ENCODE assay signal across 21 cellular contexts in the genomic region with DNA sequence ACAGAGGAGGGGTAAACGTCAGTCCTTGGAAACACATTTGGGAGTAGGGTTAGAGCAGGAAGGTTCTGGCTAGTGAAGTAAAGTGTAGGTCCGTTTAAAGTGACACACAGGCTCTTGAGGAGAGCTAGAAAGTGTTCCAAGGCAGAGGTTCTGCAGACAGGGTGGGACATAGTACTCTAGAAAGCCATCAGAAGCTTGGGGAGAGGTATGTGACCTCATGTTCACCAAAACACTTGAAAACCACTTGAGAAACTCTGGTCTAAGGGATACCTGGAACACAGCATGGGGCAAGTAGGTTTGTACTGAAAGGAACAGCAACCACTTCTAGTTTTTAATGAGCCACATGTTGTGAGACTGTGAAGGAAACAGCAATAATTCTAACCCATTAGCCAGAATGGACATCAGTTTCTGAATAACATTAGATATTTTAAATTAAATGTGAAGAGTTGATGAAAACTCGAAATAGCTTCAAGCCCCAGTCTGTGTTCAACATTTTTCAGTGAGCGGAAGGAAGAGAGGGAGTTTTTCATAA. TPM values are rescaled to one million over a fixed set of nuclear protein-coding genes. Genes with fewer than 3 reads are reported as not detected.
DNase-seq lines count a peak whose midpoint lies in the region; ATAC-seq, FAIRE-seq and TF ChIP-seq lines count a peak whose summit lies in the region.
"Had no signal": no experiment of that assay in that cellular context is flagged by ENCODE, and none has a peak within 500 bp of the region (broad histone marks: within the 10 kb centered on the region; RNA-seq: fewer than 3 reads in every experiment).

No MANE protein-coding gene starts in this region.

- H3K4me3 Mint-ChIP-seq in nephron: no peak overlapping the region
- H3K4me3 Mint-ChIP-seq: activated naive CD4-positive, alpha-beta T cell treated with anti-CD3 and anti-CD28 coated beads, Interleukin-2, amount 50 U/mL, for 24 hours; CD4-positive, alpha-beta T cell had no signal

- CTCF ChIA-PET in K562 (lab: Yijun Ruan, JAX; ENCODE audit: low intra/inter-chr PET ratio): interaction anchor here (0.6 kb wide), 1 partner anchor 1046 kb away, joined by 3 read pairs; no protein-coding TSS in a partner anchor

- H3K9me3 ChIP-seq in K562 (replicated peaks; ENCODE audit: control insufficient read depth, insufficient read depth, low read depth, low read length): no peaks in the 10 kb centered on the region
- no peaks in the 10 kb centered on the region for H3K9me3 ChIP-seq in gastrocnemius medialis
- H3K9me3 ChIP-seq: esophagus squamous epithelium, stomach had no signal

- 15% methylated on average over 4 of the region's 4 CpGs for WGBS in K562 (ENCODE audit: insufficient coverage, low coverage, missing lambda C conversion rate)

- H3K27me3 Mint-ChIP-seq in nephron (ENCODE audit: low read depth): no peaks in the 10 kb centered on the region
- H3K27me3 Mint-ChIP-seq: activated naive CD4-positive, alpha-beta T cell treated with anti-CD3 and anti-CD28 coated beads, Interleukin-2, amount 50 U/mL, for 24 hours had no signal

- H3K9me3 Mint-ChIP-seq in nephron: no peaks in the 10 kb centered on the region
- H3K9me3 Mint-ChIP-seq: activated naive CD4-positive, alpha-beta T cell treated with anti-CD3 and anti-CD28 coated beads, Interleukin-2, amount 50 U/mL, for 24 hours; CD4-positive, alpha-beta T cell had no signal

- no TSS peak for BruUV-seq in K562 (replicated peaks; lab: Mats Ljungman, UMichigan)

- FAIRE-seq in K562 (lab: Jason Lieb, UNC): no peak

- H3K9me1 ChIP-seq in K562 (ENCODE audit: control insufficient read depth, insufficient read depth, low read length): no peaks in the 10 kb centered on the region

- no peak for TF ChIP-seq EP300 in K562 (IDR thresholded peaks at IDR 0.05; ENCODE audit: low read length)

- peak overlapping the region; percentile 49 for H3K27ac ChIP-seq in KMS-11
- H3K27ac ChIP-seq in K562 (ENCODE audit: extremely low read depth, low read depth, low read length): no peak overlapping the region
- H3K27ac ChIP-seq in gastrocnemius medialis: no peak overlapping the region
- H3K27ac ChIP-seq: esophagus squamous epithelium, stomach had no signal

- intact Hi-C loops in K562 (cut with micrococcal nuclease) (no loop called here), gastrocnemius medialis (cut with DNase I; ENCODE audit: low total_unique reads) (no loop called here)

- H3K4me2 ChIP-seq in KMS-11 (peak overlapping the region; percentile 97), K562 (ENCODE audit: insufficient read depth, low read length) (no peak overlapping the region)

- POLR2A ChIA-PET in K562 (lab: Yijun Ruan, JAX): interaction anchor here (0.6 kb wide), 1 partner anchor 476 kb away, joined by 3 read pairs; no protein-coding TSS in a partner anchor

- no peaks in the 10 kb centered on the region for H3K79me2 ChIP-seq in KMS-11 (ENCODE audit: insufficient read depth, low read depth)
- H3K79me2 ChIP-seq in K562 (ENCODE audit: control insufficient read depth, insufficient read depth, low read length): no peaks in the 10 kb centered on the region

- H3K9ac ChIP-seq in KMS-11 (peak overlapping the region; percentile 22; the same call in 1 of the 2 replicates), K562 (ENCODE audit: insufficient read depth in 1 of 2, low read depth in 2 of 2, low read length in 2 of 2) (no peak overlapping the region)

- DNase-seq in DMS79 (lab: John Stamatoyannopoulos, UW) (peak; percentile 55), K562 (ENCODE audit: extremely low read depth in 1 of 4, low spot score in 3 of 4) (no peak), gastrocnemius medialis (no peak), NCI-H146 (lab: John Stamatoyannopoulos, UW) (no peak), GM20000 (ENCODE audit: low spot score) (no peak)
- DNase-seq: aorta; CD4-positive, alpha-beta T cell; cerebellar nuclear complex; effector CD8-positive, alpha-beta T cell; esophagus squamous epithelium; midbrain; NCI-H1436 treated with DMSO at 0.1 percent for 48 hours; NCI-H446; Right ventricle myocardium superior; stomach; SW 1271 had no signal

- no peaks in the 10 kb centered on the region for H4K20me1 ChIP-seq in KMS-11 (ENCODE audit: insufficient read depth)
- H4K20me1 ChIP-seq in K562 (replicated peaks; ENCODE audit: control insufficient read depth, insufficient read depth, low read length): no peaks in the 10 kb centered on the region

- TF ChIP-seq RAD21 in K562 (CRISPR knock-in tag; conservative IDR thresholded peaks at IDR 0.05 in 1 of 2, IDR thresholded peaks at IDR 0.05 in 1 of 2): no peak

- peaks cover 67% of the 10 kb centered on the region for H3K4me1 Mint-ChIP-seq in nephron
- H3K4me1 Mint-ChIP-seq: activated naive CD4-positive, alpha-beta T cell treated with anti-CD3 and anti-CD28 coated beads, Interleukin-2, amount 50 U/mL, for 24 hours had no signal

- H2AFZ ChIP-seq in KMS-11 (ENCODE audit: low read depth) (no peak overlapping the region), K562 (ENCODE audit: low read depth, low read length) (no peak overlapping the region)

- H3K36me3 ChIP-seq in KMS-11 (ENCODE audit: insufficient read depth) (no peaks in the 10 kb centered on the region), K562 (ENCODE audit: control insufficient read depth, insufficient read depth, low read length) (no peaks in the 10 kb centered on the region), gastrocnemius medialis (peaks cover 0 to under 1% of the 10 kb centered on the region in 2 donors)
- H3K36me3 ChIP-seq: esophagus squamous epithelium, stomach had no signal

- H3K4me3 ChIP-seq in KMS-11 (IDR thresholded peaks at IDR 0.05; ENCODE audit: insufficient read depth, low read depth, low read length) (no peak overlapping the region), K562 (no peak overlapping the region), gastrocnemius medialis (no peak overlapping the region)
- H3K4me3 ChIP-seq: esophagus squamous epithelium, stomach had no signal

- in situ Hi-C loops in K562 (cut with MboI) (no loop called here), gastrocnemius medialis (cut with MboI; ENCODE audit: low sequenced_read_pairs in 4 of 4) (no loop called here)

- TF ChIP-seq POLR2A in K562 (conservative IDR thresholded peaks at IDR 0.05): no peak
- no peak for TF ChIP-seq POLR2A in gastrocnemius medialis (IDR thresholded peaks at IDR 0.05)

- H3K27ac Mint-ChIP-seq in nephron: peak overlapping the region; percentile 76 to 87 (median 87)
- H3K27ac Mint-ChIP-seq: activated naive CD4-positive, alpha-beta T cell treated with anti-CD3 and anti-CD28 coated beads, Interleukin-2, amount 50 U/mL, for 24 hours; CD4-positive, alpha-beta T cell had no signal

- H3K4me1 ChIP-seq in KMS-11 (ENCODE audit: low read depth, poor library complexity, severe bottlenecking) (peaks cover 91% of the 10 kb centered on the region), K562 (replicated peaks in 1 of 2; ENCODE audit: control insufficient read depth in 2 of 2, insufficient read depth in 2 of 2, low read length in 2 of 2) (peaks cover 0 to 10% of the 10 kb centered on the region in 2 experiments; a peak in 4 of 5 replicates), gastrocnemius medialis (peaks cover 41 to 44% of the 10 kb centered on the region in 2 donors)

- no peak for TF ChIP-seq CTCF in KMS-11 (conservative IDR thresholded peaks at IDR 0.05; ENCODE audit: low read depth, low read length)
- TF ChIP-seq CTCF in K562 (IDR thresholded peaks at IDR 0.05 in 2 of 3, conservative IDR thresholded peaks at IDR 0.05 in 1 of 3; ENCODE audit: insufficient read depth in 2 of 3, low read depth in 1 of 3, low read length in 3 of 3): no peak
- no peak for TF ChIP-seq CTCF in nephron (IDR thresholded peaks at IDR 0.05; ENCODE audit: unreplicated experiment in 3 of 3)
- TF ChIP-seq CTCF in gastrocnemius medialis (IDR thresholded peaks at IDR 0.05 in 4 of 5, conservative IDR thresholded peaks at IDR 0.05 in 1 of 5): no peak
- TF ChIP-seq CTCF in GM20000 (IDR thresholded peaks at IDR 0.05; ENCODE audit: extremely low read depth, missing control alignments): no peak

- H3K36me3 Mint-ChIP-seq in nephron (ENCODE audit: low read depth): peaks cover 19% of the 10 kb centered on the region
- H3K36me3 Mint-ChIP-seq: activated naive CD4-positive, alpha-beta T cell treated with anti-CD3 and anti-CD28 coated beads, Interleukin-2, amount 50 U/mL, for 24 hours had no signal

- ATAC-seq in K562: peak; percentile 49
- ATAC-seq in gastrocnemius medialis: no peak
- no peak for ATAC-seq in HG03108 (IDR thresholded peaks at IDR 0.05; ENCODE audit: unreplicated experiment)
- ATAC-seq: HCT116 had no signal

- H3K27me3 ChIP-seq in KMS-11 (ENCODE audit: insufficient read depth, low read depth) (no peaks in the 10 kb centered on the region), K562 (ENCODE audit: control insufficient read depth in 2 of 2, insufficient read depth in 2 of 2, low read length in 2 of 2) (peaks cover 7% of the 10 kb centered on the region in 2 experiments; a peak in 3 of 5 replicates), gastrocnemius medialis (no peaks in the 10 kb centered on the region)
- H3K27me3 ChIP-seq: esophagus squamous epithelium, stomach had no signal

TF ChIP-seq in K562, 482 proteins besides CTCF, POLR2A, EP300 and RAD21:
- TF ChIP-seq CC2D1A (IDR thresholded peaks at IDR 0.05) (no peak), SMAD3 (CRISPR knock-in tag; conservative IDR thresholded peaks at IDR 0.05) (no peak), TCF3 (CRISPR knock-in tag; IDR thresholded peaks at IDR 0.05) (no peak)

RNA-seq across cellular contexts. Expression of a gene that starts 49.0 kb away (rescaled TPM):
- not detected in 2 replicates for total RNA-seq in K562 (2011; cell fraction: chromatin; rRNA removed; ENCODE audit: low replicate concordance)
- not detected in 2 replicates for total RNA-seq in K562 (2011; cell fraction: nucleolus; rRNA removed)
- not detected in 2 replicates for total RNA-seq in K562 (2011; cell fraction: nucleoplasm; rRNA removed)
- not detected in 2 replicates for total RNA-seq in K562 (2014; rRNA removed)
- not detected in 2 replicates for total RNA-seq in K562 (2014; rRNA removed; fragmentation: Illumina TruSeq; extraction: Trizol)
- total RNA-seq in K562 (2015; rRNA removed; fragmentation: Illumina TruSeq; extraction: Trizol): not detected in 2 replicates
- 0.16 TPM in 1 of 2 replicates, not detected in the other for total RNA-seq in K562 (2021)
- not detected in 2 replicates for polyA plus RNA-seq in K562 (2011; rRNA removed)
- polyA plus RNA-seq in K562 (2011; cell fraction: cytosol; rRNA removed): not detected in 2 replicates
- not detected in 2 replicates for polyA plus RNA-seq in K562 (2011; cell fraction: nucleus; rRNA removed)
- not detected in 2 replicates for polyA plus RNA-seq in K562 (2012)
- polyA plus RNA-seq in K562 (2014; fragmentation: Illumina TruSeq; extraction: Trizol): not detected in 2 replicates
- not detected for polyA plus RNA-seq in K562 (2014; fragmentation: Nextera tagmentation; extraction: Ambion mirVana)
- polyA plus RNA-seq in K562 (2014; rRNA removed): not detected in 2 replicates
- not detected in 2 replicates for polyA minus RNA-seq in K562 (2011; rRNA and poly(A)+ RNA removed)
- not detected in 2 replicates for polyA minus RNA-seq in K562 (2011; cell fraction: cytosol; rRNA and poly(A)+ RNA removed)
- polyA minus RNA-seq in K562 (2011; cell fraction: nucleus; rRNA and poly(A)+ RNA removed): not detected in 2 replicates
- 10 to 100 TPM in 3 of 4 donors, 1 to 10 TPM in 1; 3.8 to 32.5 (median 19.4) TPM for total RNA-seq in gastrocnemius medialis

Comparison
In these comparisons a context has a peak if more than half of its experiments do, and no peak if none do; other contexts are left out.
1. RNA of a gene that starts 49.0 kb away (total RNA-seq): 3.8 to 32.5 TPM in gastrocnemius medialis; 0.16 TPM in K562; every median in the first group is over 4 times any median in the second.